8 cellular contexts compared by ENCODE assay signal in the genomic region with DNA sequence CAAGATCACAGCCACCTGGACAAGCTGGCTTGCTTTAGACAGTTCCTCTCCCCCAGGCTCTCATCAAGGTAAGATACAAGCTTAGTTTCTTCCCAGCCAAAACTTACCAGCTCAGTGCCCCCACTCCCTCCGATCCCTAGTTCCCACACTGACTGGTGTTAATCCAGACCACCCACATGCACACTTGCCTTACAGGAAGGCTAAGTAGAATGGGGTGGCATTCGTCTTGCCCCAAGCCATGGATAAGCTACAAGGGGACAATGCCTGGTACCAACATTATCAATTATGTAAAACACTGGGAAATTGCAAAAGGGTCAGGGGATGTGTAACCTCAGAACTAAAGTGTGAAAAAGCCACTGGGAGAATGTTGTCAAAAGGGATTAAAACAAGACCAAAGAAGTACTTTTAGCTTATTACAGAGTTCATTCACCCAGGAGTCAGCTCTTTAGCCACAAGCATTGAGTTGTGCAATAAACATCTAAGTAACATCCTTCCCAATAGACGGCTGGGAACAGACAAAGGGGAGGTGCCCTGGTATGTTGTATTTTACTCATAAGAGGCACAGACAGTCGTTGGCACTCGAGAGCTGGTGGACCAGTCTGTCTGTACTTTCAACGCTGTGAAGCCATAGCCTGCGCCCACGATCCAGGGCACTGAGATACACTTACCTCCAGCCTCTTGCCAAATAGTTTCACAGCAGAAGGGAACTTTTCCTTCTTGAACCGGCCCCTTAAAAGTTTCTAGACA. TPM values are rescaled to one million over a fixed set of nuclear protein-coding genes. Genes with fewer than 3 reads are reported as not detected.
DNase-seq lines count a peak whose midpoint lies in the region; ATAC-seq and TF ChIP-seq lines count a peak whose summit lies in the region.

No MANE protein-coding gene starts in this region.

- peak; percentile 69 for DNase-seq in AG20443 (ENCODE audit: low spot score)
- no peak for DNase-seq in activated T-helper 1 cell treated with anti-CD3 and anti-CD28 coated beads, Interleukin-12 subunit alpha, Interleukin-12 subunit beta, Interleukin-2, Interleukin-4 antibody, amounts not matched to agents 30 ng/mL and 10 ng/mL and 1 ng/mL, durations not matched to agents 14 hours and 24 hours and 36 hours (ENCODE audit: low spot score)
- DNase-seq in left ventricle myocardium inferior: no peak
- no peak for DNase-seq in sciatic nerve (ENCODE audit: low spot score)
- no peak for DNase-seq in UCSD-AML1 (lab: John Stamatoyannopoulos, UW; ENCODE audit: unreplicated experiment)
- DNase-seq in ureter (ENCODE audit: low spot score): no peak
- DNase-seq in NK-92 treated with Interleukin-12 subunit alpha and Interleukin-12 subunit beta, amount 100 ng/mL, for 24 hours (lab: John Stamatoyannopoulos, UW): no peak

- peak overlapping the region; percentile 95 for H3K4me3 ChIP-seq in HUES64 (ENCODE audit: low read length)
- H3K4me3 ChIP-seq in left ventricle myocardium inferior: peak overlapping the region; percentile 76

- ATAC-seq in sciatic nerve: peak; percentile 72

- peaks cover 53% of the 10 kb centered on the region for H3K36me3 ChIP-seq in HUES64 (ENCODE audit: insufficient read depth, low read length)
- peaks cover 44% of the 10 kb centered on the region for H3K36me3 ChIP-seq in left ventricle myocardium inferior

- peak overlapping the region; percentile 90 for H3K27ac Mint-ChIP-seq in activated T-helper 1 cell treated with anti-CD3 and anti-CD28 coated beads, Interleukin-12 subunit alpha, Interleukin-12 subunit beta, Interleukin-2, Interleukin-4 antibody, amounts not matched to agents 30 ng/mL and 10 ng/mL and 1 ng/mL, durations not matched to agents 14 hours and 24 hours and 36 hours

- H3K9ac ChIP-seq in HUES64 (ENCODE audit: low read depth, low read length): peak overlapping the region; percentile 50

- no peak for TF ChIP-seq CTCF in left ventricle myocardium inferior (IDR thresholded peaks at IDR 0.05; ENCODE audit: borderline replicate concordance)

- no peaks in the 10 kb centered on the region for H3K27me3 Mint-ChIP-seq in activated T-helper 1 cell treated with anti-CD3 and anti-CD28 coated beads, Interleukin-12 subunit alpha, Interleukin-12 subunit beta, Interleukin-2, Interleukin-4 antibody, amounts not matched to agents 30 ng/mL and 10 ng/mL and 1 ng/mL, durations not matched to agents 14 hours and 24 hours and 36 hours (ENCODE audit: insufficient read depth)

- H3K4me1 ChIP-seq in HUES64 (ENCODE audit: insufficient read depth, low read length): peaks cover 17% of the 10 kb centered on the region
- H3K4me1 ChIP-seq in left ventricle myocardium inferior: peaks cover 33% of the 10 kb centered on the region

- H3K9me3 ChIP-seq in HUES64 (ENCODE audit: insufficient read depth, low read depth, low read length) (no peaks in the 10 kb centered on the region; the same call in 1 of the 2 replicates), left ventricle myocardium inferior (replicated peaks) (peaks cover 11% of the 10 kb centered on the region)

- peaks cover 55% of the 10 kb centered on the region for H3K4me1 Mint-ChIP-seq in activated T-helper 1 cell treated with anti-CD3 and anti-CD28 coated beads, Interleukin-12 subunit alpha, Interleukin-12 subunit beta, Interleukin-2, Interleukin-4 antibody, amounts not matched to agents 30 ng/mL and 10 ng/mL and 1 ng/mL, durations not matched to agents 14 hours and 24 hours and 36 hours (ENCODE audit: low read depth)

- intact Hi-C loops in activated T-helper 1 cell treated with anti-CD3 and anti-CD28 coated beads, Interleukin-12 subunit alpha, Interleukin-12 subunit beta, Interleukin-2, Interleukin-4 antibody, amounts not matched to agents 30 ng/mL and 10 ng/mL and 1 ng/mL, durations not matched to agents 14 hours and 24 hours and 36 hours (cut with micrococcal nuclease): loop anchor here (10.0 kb wide), 1 partner anchor 1172 kb away; the partner anchor contains the start of gene PPFIA1
- intact Hi-C loops in left ventricle myocardium inferior (cut with micrococcal nuclease) (no loop called here), sciatic nerve (cut with DNase I) (no loop called here)

- 50% methylated on average over 9 of the region's 9 CpGs for WGBS in HUES64

- peaks cover 50% of the 10 kb centered on the region for H3K36me3 Mint-ChIP-seq in activated T-helper 1 cell treated with anti-CD3 and anti-CD28 coated beads, Interleukin-12 subunit alpha, Interleukin-12 subunit beta, Interleukin-2, Interleukin-4 antibody, amounts not matched to agents 30 ng/mL and 10 ng/mL and 1 ng/mL, durations not matched to agents 14 hours and 24 hours and 36 hours (ENCODE audit: low read depth)

- peaks cover 8% of the 10 kb centered on the region for H3K9me3 Mint-ChIP-seq in activated T-helper 1 cell treated with anti-CD3 and anti-CD28 coated beads, Interleukin-12 subunit alpha, Interleukin-12 subunit beta, Interleukin-2, Interleukin-4 antibody, amounts not matched to agents 30 ng/mL and 10 ng/mL and 1 ng/mL, durations not matched to agents 14 hours and 24 hours and 36 hours

- H3K4me3 Mint-ChIP-seq in activated T-helper 1 cell treated with anti-CD3 and anti-CD28 coated beads, Interleukin-12 subunit alpha, Interleukin-12 subunit beta, Interleukin-2, Interleukin-4 antibody, amounts not matched to agents 30 ng/mL and 10 ng/mL and 1 ng/mL, durations not matched to agents 14 hours and 24 hours and 36 hours: peak overlapping the region; percentile 92

- H3K27ac ChIP-seq in HUES64 (ENCODE audit: low read depth, low read length): no peak overlapping the region
- peak overlapping the region; percentile 66 for H3K27ac ChIP-seq in left ventricle myocardium inferior (replicated peaks)

- H3K27me3 ChIP-seq in HUES64 (ENCODE audit: insufficient read depth, low read length): no peaks in the 10 kb centered on the region
- H3K27me3 ChIP-seq in left ventricle myocardium inferior (ENCODE audit: low read depth): no peaks in the 10 kb centered on the region

RNA-seq across cellular contexts. Expression of gene DHCR7, which starts 1.1 kb away (rescaled TPM):
- 149 TPM for polyA plus RNA-seq in HUES64 (2013, experiment 1 of 2)
- 148 TPM for polyA plus RNA-seq in HUES64 (2013, experiment 2 of 2)
- total RNA-seq in activated T-helper 1 cell treated with anti-CD3 and anti-CD28 coated beads, Interleukin-12 subunit alpha, Interleukin-12 subunit beta, Interleukin-2, Interleukin-4 antibody, amounts not matched to agents 30 ng/mL and 10 ng/mL and 1 ng/mL, durations not matched to agents 14 hours and 24 hours and 36 hours: 100 and 106 TPM in 2 replicates
- 39.1 TPM for total RNA-seq in left ventricle myocardium inferior
- total RNA-seq in sciatic nerve: 49.8 TPM
- 60.9 TPM for total RNA-seq in ureter

RNA-seq across cellular contexts. Expression of gene NADSYN1, which starts 5.9 kb away (rescaled TPM):
- polyA plus RNA-seq in HUES64 (2013, experiment 1 of 2): 22.0 TPM
- 24.1 TPM for polyA plus RNA-seq in HUES64 (2013, experiment 2 of 2)
- total RNA-seq in activated T-helper 1 cell treated with anti-CD3 and anti-CD28 coated beads, Interleukin-12 subunit alpha, Interleukin-12 subunit beta, Interleukin-2, Interleukin-4 antibody, amounts not matched to agents 30 ng/mL and 10 ng/mL and 1 ng/mL, durations not matched to agents 14 hours and 24 hours and 36 hours: 91.6 and 96.3 TPM in 2 replicates
- total RNA-seq in left ventricle myocardium inferior (17.5 TPM), sciatic nerve (85.2 TPM), ureter (262 TPM)
